In genomic region chr7:141238546-141239218, GRCh38 we compare ENCODE assay signal across 1 cellular context.
TF ChIP-seq lines count a peak whose summit lies in the region.

No MANE protein-coding gene starts in this region.

TF ChIP-seq in WTC11, 78 proteins besides CTCF, POLR2A, EP300 and RAD21 (continued from another document):
- TF ChIP-seq AR (CRISPR knock-in tag; IDR thresholded peaks at IDR 0.05) = no peak
- no peak for TF ChIP-seq FOXP1 (CRISPR knock-in tag; IDR thresholded peaks at IDR 0.05; ENCODE audit: borderline replicate concordance)
- TF ChIP-seq SP1 (CRISPR knock-in tag; conservative IDR thresholded peaks at IDR 0.05) = no peak
- TF ChIP-seq, protein P1, sequence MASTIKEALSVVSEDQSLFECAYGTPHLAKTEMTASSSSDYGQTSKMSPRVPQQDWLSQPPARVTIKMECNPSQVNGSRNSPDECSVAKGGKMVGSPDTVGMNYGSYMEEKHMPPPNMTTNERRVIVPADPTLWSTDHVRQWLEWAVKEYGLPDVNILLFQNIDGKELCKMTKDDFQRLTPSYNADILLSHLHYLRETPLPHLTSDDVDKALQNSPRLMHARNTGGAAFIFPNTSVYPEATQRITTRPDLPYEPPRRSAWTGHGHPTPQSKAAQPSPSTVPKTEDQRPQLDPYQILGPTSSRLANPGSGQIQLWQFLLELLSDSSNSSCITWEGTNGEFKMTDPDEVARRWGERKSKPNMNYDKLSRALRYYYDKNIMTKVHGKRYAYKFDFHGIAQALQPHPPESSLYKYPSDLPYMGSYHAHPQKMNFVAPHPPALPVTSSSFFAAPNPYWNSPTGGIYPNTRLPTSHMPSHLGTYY (CRISPR knock-in tag; IDR thresholded peaks at IDR 0.05) = no peak
- no peak for TF ChIP-seq GTF2I (CRISPR knock-in tag; conservative IDR thresholded peaks at IDR 0.05)
- TF ChIP-seq SOX15 (CRISPR knock-in tag; IDR thresholded peaks at IDR 0.05) = no peak
- TF ChIP-seq PREB (CRISPR knock-in tag; IDR thresholded peaks at IDR 0.05; ENCODE audit: borderline replicate concordance) = no peak
- no peak for TF ChIP-seq GRHL2 (CRISPR knock-in tag; IDR thresholded peaks at IDR 0.05; ENCODE audit: insufficient replicate concordance, severe bottlenecking)
- TF ChIP-seq ZBTB21 (CRISPR knock-in tag; IDR thresholded peaks at IDR 0.05; ENCODE audit: borderline replicate concordance) = no peak
- no peak for TF ChIP-seq ZNF138 (CRISPR knock-in tag; conservative IDR thresholded peaks at IDR 0.05)
- no peak for TF ChIP-seq ATF1 (CRISPR knock-in tag; IDR thresholded peaks at IDR 0.05)
- TF ChIP-seq RELA (CRISPR knock-in tag; IDR thresholded peaks at IDR 0.05; ENCODE audit: borderline replicate concordance) = no peak
- no peak for TF ChIP-seq ZNF532 (CRISPR knock-in tag; IDR thresholded peaks at IDR 0.05; ENCODE audit: borderline replicate concordance)
TF ChIP-seq in WTC11: peak in this region for 0.
